ENCODE assay signal across 16 cellular contexts in the genomic region with DNA sequence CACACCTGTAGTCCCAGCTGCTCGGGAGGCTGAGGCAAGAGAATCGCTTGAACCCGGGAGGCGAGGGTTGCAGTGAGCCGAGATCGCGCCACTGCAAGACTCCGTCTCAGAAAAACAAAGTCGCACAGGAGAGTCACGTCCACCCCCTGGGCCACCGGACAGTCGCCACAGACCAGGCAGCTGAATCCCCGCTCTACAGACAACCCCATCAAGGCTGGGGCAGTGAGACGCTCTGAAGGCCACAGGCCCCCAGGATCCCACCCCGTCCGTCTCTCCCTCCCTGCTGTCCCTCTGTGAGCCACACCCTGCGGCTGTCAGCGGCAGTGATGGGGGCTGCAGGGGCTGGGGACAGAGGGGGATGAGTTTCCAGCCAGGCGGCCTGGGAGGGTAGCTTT. TPM values are rescaled to one million over a fixed set of nuclear protein-coding genes. Genes with fewer than 3 reads are reported as not detected.
DNase-seq lines count a peak whose midpoint lies in the region; ATAC-seq, FAIRE-seq and TF ChIP-seq lines count a peak whose summit lies in the region.
"Had no signal": no experiment of that assay in that cellular context is flagged by ENCODE, and none has a peak within 500 bp of the region (broad histone marks: within the 10 kb centered on the region; RNA-seq: fewer than 3 reads in every experiment).

No MANE protein-coding gene starts in this region.

- no peak overlapping the region for H3K27ac Mint-ChIP-seq in activated CD4-positive, alpha-beta T cell treated with anti-CD3 and anti-CD28 coated beads, Interleukin-2, amount 10 ng/mL, durations not matched to agents 24 days and 14 days
- H3K27ac Mint-ChIP-seq: activated B cell treated with CpG ODN at 0.5 μM for 24 hours had no signal

- H3K36me3 Mint-ChIP-seq in activated CD4-positive, alpha-beta T cell treated with anti-CD3 and anti-CD28 coated beads, Interleukin-2, amount 10 ng/mL, durations not matched to agents 24 days and 14 days (ENCODE audit: low read depth) = no peaks in the 10 kb centered on the region

- CTCF ChIA-PET in H1 (lab: Charles Lee; ENCODE audit: partially characterized antibody) = interaction anchor here (0.6 to 2.5 kb wide), 4 partner anchors 9 to 1138 kb away, joined by 3 to 10 read pairs (median 4); no protein-coding TSS in a partner anchor

- H4K5ac ChIP-seq in H1 (ENCODE audit: insufficient read length, low read depth, low read length) = peak overlapping the region; percentile 51

- H2BK5ac ChIP-seq in H1 (ENCODE audit: low read depth, low read length) (peak overlapping the region; percentile 89), mesenchymal stem cell (ENCODE audit: low read depth, low read length, poor library complexity, severe bottlenecking) (no peak overlapping the region)

- peak overlapping the region; percentile 94; the same call in 1 of the 2 replicates for H4K8ac ChIP-seq in H1 (ENCODE audit: extremely low read depth, insufficient read depth, low read length)
- H4K8ac ChIP-seq in mesenchymal stem cell (ENCODE audit: low read length) = peak overlapping the region; percentile 74

- H2AK5ac ChIP-seq in H1 (ENCODE audit: low read depth, low read length) = peak overlapping the region; percentile 82; the same call in 1 of the 2 replicates
- H2AK5ac ChIP-seq in mesenchymal stem cell (ENCODE audit: low read length, severe bottlenecking) = peak overlapping the region; percentile 51

- H2AFZ ChIP-seq in H1 (ENCODE audit: low read length) (no peak overlapping the region), mesenchymal stem cell (ENCODE audit: low read depth, low read length) (no peak overlapping the region)

- H3K27ac ChIP-seq in H1 (ENCODE audit: low read depth, low read length) = peak overlapping the region; percentile 76; the same call in 1 of the 2 replicates
- H3K27ac ChIP-seq in mesenchymal stem cell (ENCODE audit: low read length, poor library complexity, severe bottlenecking) = no peak overlapping the region
- H3K27ac ChIP-seq in upper lobe of left lung = peak overlapping the region; percentile 79 to 87 (median 84)
- H3K27ac ChIP-seq in effector memory CD4-positive, alpha-beta T cell (ENCODE audit: insufficient read depth, low read length, poor library complexity, severe bottlenecking) = no peak overlapping the region
- H3K27ac ChIP-seq: KMS-11 had no signal

- H3K23me2 ChIP-seq in H1 (ENCODE audit: low read depth, low read length) = no peaks in the 10 kb centered on the region

- H3K14ac ChIP-seq in H1 (ENCODE audit: insufficient read length) (no peak overlapping the region), mesenchymal stem cell (ENCODE audit: low read length in 2 of 2) (peak overlapping the region in 1 of 2 experiments; percentile 97)

- H4K91ac ChIP-seq in H1 (replicated peaks; ENCODE audit: insufficient read length, low read length) = peak overlapping the region; percentile 89
- H4K91ac ChIP-seq in mesenchymal stem cell (ENCODE audit: low read length) = peak overlapping the region; percentile 93

- DNase-seq in Right ventricle myocardium inferior (ENCODE audit: missing footprints) = peak; percentile 11
- DNase-seq in left cardiac atrium = no peak
- DNase-seq in H1 (ENCODE audit: low read depth in 1 of 2, low spot score in 2 of 2) = no peak
- DNase-seq in mesenchymal stem cell = no peak
- DNase-seq in upper lobe of left lung = no peak
- DNase-seq in activated CD4-positive, alpha-beta T cell treated with anti-CD3 and anti-CD28 coated beads, Interleukin-2, amount 10 ng/mL, durations not matched to agents 24 days and 14 days = no peak
- no peak for DNase-seq in effector memory CD4-positive, alpha-beta T cell
- DNase-seq in foreskin melanocyte = no peak
- DNase-seq: 8988T, activated B cell treated with CpG ODN at 0.5 μM for 24 hours, dorsolateral prefrontal cortex, glutamatergic neuron, NCI-H187 treated with DMSO at 0.1 percent for 48 hours, NCI-H82, SK-N-SH had no signal

- H3K56ac ChIP-seq in H1 (replicated peaks; ENCODE audit: insufficient read length, low read depth, low read length) = no peak overlapping the region

- peak overlapping the region; percentile 16 for H2BK20ac ChIP-seq in H1 (ENCODE audit: low read length)

- H3K9me3 ChIP-seq in H1 (ENCODE audit: insufficient read depth in 2 of 2, low read depth in 1 of 2, low read length in 1 of 2) (no peaks in the 10 kb centered on the region), mesenchymal stem cell (ENCODE audit: control insufficient read depth, low read length) (no peaks in the 10 kb centered on the region), upper lobe of left lung (no peaks in the 10 kb centered on the region)
- H3K9me3 ChIP-seq in effector memory CD4-positive, alpha-beta T cell (ENCODE audit: control insufficient read depth, low read length) = no peaks in the 10 kb centered on the region
- H3K9me3 ChIP-seq: SK-N-SH had no signal

- H3K23ac ChIP-seq in H1 (ENCODE audit: insufficient read length) (no peak overlapping the region), mesenchymal stem cell (ENCODE audit: low read length in 2 of 2) (peak overlapping the region in 1 of 2 experiments; percentile 83)

- H3K4me2 ChIP-seq in H1 (ENCODE audit: insufficient read depth in 1 of 2, low read depth in 2 of 2, low read length in 2 of 2) (peak overlapping the region; percentile 56 to 67), mesenchymal stem cell (ENCODE audit: low read length, poor library complexity, severe bottlenecking) (no peak overlapping the region)
- H3K4me2 ChIP-seq: KMS-11 had no signal

- peaks cover 0 to 2% of the 10 kb centered on the region in 2 experiments; a peak in 2 of 4 replicates for H3K79me2 ChIP-seq in H1 (ENCODE audit: control insufficient read depth in 1 of 2, insufficient read depth in 2 of 2, low read length in 2 of 2)

- intact Hi-C loops in Right ventricle myocardium inferior (cut with DNase I) = loop anchor here (2.0 kb wide), 1 partner anchor 17 kb away; no protein-coding TSS in a partner anchor
- intact Hi-C loops in left cardiac atrium (cut with DNase I) = no loop called here
- intact Hi-C loops in activated CD4-positive, alpha-beta T cell treated with anti-CD3 and anti-CD28 coated beads, Interleukin-2, amount 10 ng/mL, durations not matched to agents 24 days and 14 days (cut with micrococcal nuclease) = no loop called here

- 82% methylated on average over 17 of the region's 19 CpGs; no CpG with 5 or more reads in 1 of the 2 experiments for WGBS in H1 (ENCODE audit: extremely low coverage in 1 of 2, insufficient coverage in 1 of 2, insufficient read length in 1 of 2, insufficient replicate concordance in 2 of 2, low coverage in 1 of 2, low lambda C conversion rate in 2 of 2, missing lambda C conversion rate in 1 of 2), 2 experiments
- WGBS in mesenchymal stem cell = 91% methylated on average over 16 of the region's 19 CpGs
- 82 to 89% methylated on average over 16 to 19 of the region's 19 CpGs for WGBS in upper lobe of left lung, 2 donors

- TF ChIP-seq EP300 in H1 (IDR thresholded peaks at IDR 0.05; ENCODE audit: borderline replicate concordance in 1 of 2, low read depth in 2 of 2, low read length in 2 of 2) (no peak), upper lobe of left lung (IDR thresholded peaks at IDR 0.05) (no peak)

- peak overlapping the region; percentile 82 for H3K4ac ChIP-seq in H1 (replicated peaks; ENCODE audit: insufficient read length, low read depth, low read length)
- H3K4ac ChIP-seq in mesenchymal stem cell (ENCODE audit: low read depth in 1 of 2, low read length in 2 of 2) = peak overlapping the region; percentile 69 to 97

- H3K4me1 ChIP-seq in H1 (replicated peaks in 1 of 4; ENCODE audit: control insufficient read depth in 3 of 4, insufficient read depth in 4 of 4, low read length in 3 of 4) (peaks cover 7 to 16% (median 12%) of the 10 kb centered on the region in 4 experiments), mesenchymal stem cell (ENCODE audit: control insufficient read depth, insufficient read depth, low read depth, low read length) (peaks cover 28% of the 10 kb centered on the region), upper lobe of left lung (peaks cover 32 to 52% (median 41%) of the 10 kb centered on the region in 4 donors)
- H3K4me1 ChIP-seq in effector memory CD4-positive, alpha-beta T cell (ENCODE audit: control insufficient read depth, insufficient read depth, low read length, poor library complexity, severe bottlenecking) = no peaks in the 10 kb centered on the region

- H2BK120ac ChIP-seq in H1 (replicated peaks; ENCODE audit: low read depth, low read length) = peak overlapping the region; percentile 97
- H2BK120ac ChIP-seq in mesenchymal stem cell (ENCODE audit: low read depth, low read length) = peak overlapping the region; percentile 75

- no peaks in the 10 kb centered on the region for H3K36me3 ChIP-seq in H1 (ENCODE audit: control insufficient read depth in 2 of 4, insufficient read depth in 4 of 4, low read length in 3 of 4)
- H3K36me3 ChIP-seq in mesenchymal stem cell (ENCODE audit: control insufficient read depth in 1 of 2, insufficient read depth in 2 of 2, low read depth in 1 of 2, low read length in 2 of 2) = no peaks in the 10 kb centered on the region
- H3K36me3 ChIP-seq in upper lobe of left lung = no peaks in the 10 kb centered on the region
- H3K36me3 ChIP-seq in effector memory CD4-positive, alpha-beta T cell (ENCODE audit: control insufficient read depth, insufficient read depth, low read length) = no peaks in the 10 kb centered on the region

- H2BK12ac ChIP-seq in H1 (ENCODE audit: low read depth, low read length) = peak overlapping the region; percentile 95
- H2BK12ac ChIP-seq in mesenchymal stem cell (ENCODE audit: low read length in 2 of 2) = peak overlapping the region; percentile 85 to 100

- H3K18ac ChIP-seq in H1 (ENCODE audit: extremely low read depth, low read length) = peak overlapping the region; percentile 79
- H3K18ac ChIP-seq in mesenchymal stem cell (ENCODE audit: low read depth in 1 of 2, low read length in 2 of 2) = peak overlapping the region; percentile 93 to 98

- POLR2A ChIA-PET in H1 (lab: Charles Lee; ENCODE audit: partially characterized antibody) = interaction anchor here (0.6 to 9.0 kb wide), 14 partner anchors 8 to 1646 kb away, joined by 3 to 61 read pairs (median 6); a partner anchor contains a TSS

- H3K4me3 Mint-ChIP-seq in activated CD4-positive, alpha-beta T cell treated with anti-CD3 and anti-CD28 coated beads, Interleukin-2, amount 10 ng/mL, durations not matched to agents 24 days and 14 days = no peak overlapping the region
- H3K4me3 Mint-ChIP-seq: activated B cell treated with CpG ODN at 0.5 μM for 24 hours had no signal

- no peaks in the 10 kb centered on the region for H3K4me1 Mint-ChIP-seq in activated CD4-positive, alpha-beta T cell treated with anti-CD3 and anti-CD28 coated beads, Interleukin-2, amount 10 ng/mL, durations not matched to agents 24 days and 14 days
- H3K4me1 Mint-ChIP-seq: activated B cell treated with CpG ODN at 0.5 μM for 24 hours had no signal

- H3K9ac ChIP-seq in H1 (replicated peaks in 1 of 4; ENCODE audit: extremely low read depth in 1 of 4, low read depth in 3 of 4, low read length in 3 of 4) (peak overlapping the region in 1 of 4 experiments; percentile 62; a peak in 3 of 7 replicates), mesenchymal stem cell (ENCODE audit: low read length) (no peak overlapping the region)
- H3K9ac ChIP-seq: KMS-11, SK-N-SH had no signal

- H3K4me3 ChIP-seq in H1 (ENCODE audit: extremely low read depth in 1 of 4, insufficient read depth in 2 of 4, low read depth in 3 of 4, low read length in 4 of 4) = peak overlapping the region in 2 of 4 experiments; percentile 37 to 53; a peak in 5 of 8 replicates
- H3K4me3 ChIP-seq in mesenchymal stem cell (ENCODE audit: insufficient read depth in 1 of 2, low read depth in 1 of 2, low read length in 2 of 2) = no peak overlapping the region
- peak overlapping the region; percentile 29 to 49 (median 40) for H3K4me3 ChIP-seq in upper lobe of left lung
- H3K4me3 ChIP-seq in effector memory CD4-positive, alpha-beta T cell (ENCODE audit: insufficient read depth, low read depth, low read length, poor library complexity, severe bottlenecking) = no peak overlapping the region

- TF ChIP-seq RAD21 in H1 (IDR thresholded peaks at IDR 0.05 in 1 of 2, conservative IDR thresholded peaks at IDR 0.05 in 1 of 2; ENCODE audit: low read depth in 2 of 2, low read length in 2 of 2) = no peak

- no peak for TF ChIP-seq POLR2A in H1 (IDR thresholded peaks at IDR 0.05; ENCODE audit: control extremely low read depth in 1 of 2, low read depth in 2 of 2, low read length in 2 of 2)
- no peak for TF ChIP-seq POLR2A in upper lobe of left lung (IDR thresholded peaks at IDR 0.05)

- no peak overlapping the region for H2BK15ac ChIP-seq in H1 (ENCODE audit: low read length)
- H2BK15ac ChIP-seq in mesenchymal stem cell (ENCODE audit: low read depth, poor library complexity, severe bottlenecking) = peak overlapping the region; percentile 29

- ATAC-seq in Right ventricle myocardium inferior = no peak
- no peak for ATAC-seq in left cardiac atrium
- peak in 1 of 2 donors; percentile 16 for ATAC-seq in upper lobe of left lung (ENCODE audit: low FRiP score in 2 of 2)

- no peaks in the 10 kb centered on the region for H3K27me3 Mint-ChIP-seq in activated CD4-positive, alpha-beta T cell treated with anti-CD3 and anti-CD28 coated beads, Interleukin-2, amount 10 ng/mL, durations not matched to agents 24 days and 14 days

- FAIRE-seq in H1 (lab: Jason Lieb, UNC) = no peak

- H3K27me3 ChIP-seq in H1 (replicated peaks in 1 of 4; ENCODE audit: control insufficient read depth in 3 of 4, extremely low read depth in 1 of 4, insufficient read depth in 3 of 4, low read length in 3 of 4) = no peaks in the 10 kb centered on the region
- H3K27me3 ChIP-seq in mesenchymal stem cell (ENCODE audit: control insufficient read depth in 1 of 2, insufficient read depth in 1 of 2, low read length in 2 of 2) = no peaks in the 10 kb centered on the region
- H3K27me3 ChIP-seq in upper lobe of left lung = no peaks in the 10 kb centered on the region
- H3K27me3 ChIP-seq in effector memory CD4-positive, alpha-beta T cell (replicated peaks; ENCODE audit: control insufficient read depth, insufficient read depth, low read length, poor library complexity, severe bottlenecking) = no peaks in the 10 kb centered on the region

- no peaks in the 10 kb centered on the region for H3K9me3 Mint-ChIP-seq in activated CD4-positive, alpha-beta T cell treated with anti-CD3 and anti-CD28 coated beads, Interleukin-2, amount 10 ng/mL, durations not matched to agents 24 days and 14 days
- H3K9me3 Mint-ChIP-seq: activated B cell treated with CpG ODN at 0.5 μM for 24 hours had no signal

- H4K20me1 ChIP-seq in H1 (replicated peaks in 1 of 2; ENCODE audit: control insufficient read depth in 1 of 2, insufficient read depth in 2 of 2, low read length in 2 of 2) = no peaks in the 10 kb centered on the region

- no peak for TF ChIP-seq CTCF in H1 (IDR thresholded peaks at IDR 0.05; ENCODE audit: control extremely low read depth in 1 of 3, insufficient read depth in 1 of 3, low read depth in 1 of 3, low read length in 3 of 3)
- no peak for TF ChIP-seq CTCF in upper lobe of left lung (IDR thresholded peaks at IDR 0.05)

- H3K79me1 ChIP-seq in H1 (ENCODE audit: low read depth, low read length) (no peaks in the 10 kb centered on the region; the same call in 1 of the 2 replicates), mesenchymal stem cell (replicated peaks; ENCODE audit: low read length, poor library complexity, severe bottlenecking) (peaks cover 8% of the 10 kb centered on the region)

RNA-seq across cellular contexts. Expression of a gene that starts 15.5 kb away (rescaled TPM):
- total RNA-seq in Right ventricle myocardium inferior (67.6 TPM), left cardiac atrium (100 to 1,000 TPM in 1 of 2 donors, 10 to 100 TPM in 1; 90.1 to 131 TPM), upper lobe of left lung (100 to 1,000 TPM; 122 to 270 (median 219) TPM)
- total RNA-seq in H1 (2021; fragmentation: NEBNext Ultra II Directional; extraction: Animal tissue kit (Norgen Biotek cat#: 25700)) = 873 and 888 TPM in 2 replicates
- 528 and 645 TPM in 2 replicates for polyA plus RNA-seq in H1 (2011; rRNA removed)
- 260 TPM for polyA plus RNA-seq in H1 (2011; cell fraction: cytosol; rRNA removed)
- 826 TPM for polyA plus RNA-seq in H1 (2011; cell fraction: nucleus; rRNA removed)
- 649 to 848 TPM (median 690 TPM) in 4 replicates for polyA plus RNA-seq in H1 (2012, experiment 1 of 2)
- 847 TPM for polyA plus RNA-seq in H1 (2012, experiment 2 of 2)
- 606 TPM for polyA plus RNA-seq in H1 (2013, experiment 1 of 2)
- 550 TPM for polyA plus RNA-seq in H1 (2013, experiment 2 of 2)
- 439 and 460 TPM in 2 replicates for polyA minus RNA-seq in H1 (2011; rRNA and poly(A)+ RNA removed)
- 362 TPM for polyA minus RNA-seq in H1 (2011; cell fraction: cytosol; rRNA and poly(A)+ RNA removed)
- polyA minus RNA-seq in H1 (2011; cell fraction: nucleus; rRNA and poly(A)+ RNA removed) = 312 TPM
- polyA plus RNA-seq in mesenchymal stem cell (2013, experiment 1 of 2) = 233 TPM
- polyA plus RNA-seq in mesenchymal stem cell (2013, experiment 2 of 2) = 242 TPM
- 789 and 832 TPM in 2 replicates for total RNA-seq in activated CD4-positive, alpha-beta T cell treated with anti-CD3 and anti-CD28 coated beads, Interleukin-2, amount 10 ng/mL, durations not matched to agents 24 days and 14 days

RNA-seq across cellular contexts. Expression of a gene that starts 30.9 kb away (rescaled TPM):
- not detected for total RNA-seq in Right ventricle myocardium inferior
- under 1 TPM in 1 of 2 donors, not detected in 1; 0.18 TPM for total RNA-seq in left cardiac atrium
- total RNA-seq in H1 (2021; fragmentation: NEBNext Ultra II Directional; extraction: Animal tissue kit (Norgen Biotek cat#: 25700)) = 0.43 and 0.54 TPM in 2 replicates
- polyA plus RNA-seq in H1 (2011; rRNA removed) = 0.45 and 0.52 TPM in 2 replicates
- polyA plus RNA-seq in H1 (2011; cell fraction: cytosol; rRNA removed) = 0.45 TPM
- polyA plus RNA-seq in H1 (2011; cell fraction: nucleus; rRNA removed) = 0.77 TPM
- polyA plus RNA-seq in H1 (2012, experiment 1 of 2) = 0.35 to 0.93 TPM (median 0.72 TPM) in 4 replicates
- 0.84 TPM for polyA plus RNA-seq in H1 (2012, experiment 2 of 2)
- 0.26 TPM for polyA plus RNA-seq in H1 (2013, experiment 1 of 2)
- 0.39 TPM for polyA plus RNA-seq in H1 (2013, experiment 2 of 2)
- polyA minus RNA-seq in H1 (2011; rRNA and poly(A)+ RNA removed) = 0.41 and 0.46 TPM in 2 replicates
- polyA minus RNA-seq in H1 (2011; cell fraction: cytosol; rRNA and poly(A)+ RNA removed) = 1.2 TPM
- 0.60 TPM for polyA minus RNA-seq in H1 (2011; cell fraction: nucleus; rRNA and poly(A)+ RNA removed)
- 0.06 TPM for polyA plus RNA-seq in mesenchymal stem cell (2013, experiment 1 of 2)
- 0.01 TPM for polyA plus RNA-seq in mesenchymal stem cell (2013, experiment 2 of 2)
- 10 to 100 TPM; 22.5 to 51.5 (median 37.5) TPM for total RNA-seq in upper lobe of left lung
- not detected in 2 replicates for total RNA-seq in activated CD4-positive, alpha-beta T cell treated with anti-CD3 and anti-CD28 coated beads, Interleukin-2, amount 10 ng/mL, durations not matched to agents 24 days and 14 days
- total RNA-seq: activated B cell treated with CpG ODN at 0.5 μM for 24 hours had no signal

RNA-seq across cellular contexts. Expression of a gene that starts 40.0 kb away (rescaled TPM):
- total RNA-seq in Right ventricle myocardium inferior (not detected), left cardiac atrium (under 1 TPM; 0.21 to 0.27 TPM), upper lobe of left lung (10 to 100 TPM in 1 of 6 donors, 1 to 10 TPM in 4, under 1 TPM in 1; 0.63 to 14.2 (median 5.6) TPM)
- total RNA-seq in H1 (2021; fragmentation: NEBNext Ultra II Directional; extraction: Animal tissue kit (Norgen Biotek cat#: 25700)) = 66.2 and 71.7 TPM in 2 replicates
- polyA plus RNA-seq in H1 (2011; rRNA removed) = 76.4 and 109 TPM in 2 replicates
- 66.5 TPM for polyA plus RNA-seq in H1 (2011; cell fraction: cytosol; rRNA removed)
- polyA plus RNA-seq in H1 (2011; cell fraction: nucleus; rRNA removed) = 89.7 TPM
- 24.6 to 62.3 TPM (median 53.0 TPM) in 4 replicates for polyA plus RNA-seq in H1 (2012, experiment 1 of 2)
- 35.8 TPM for polyA plus RNA-seq in H1 (2012, experiment 2 of 2)
- polyA plus RNA-seq in H1 (2013, experiment 1 of 2) = 66.3 TPM
- polyA plus RNA-seq in H1 (2013, experiment 2 of 2) = 72.6 TPM
- 39.8 and 46.2 TPM in 2 replicates for polyA minus RNA-seq in H1 (2011; rRNA and poly(A)+ RNA removed)
- 66.8 TPM for polyA minus RNA-seq in H1 (2011; cell fraction: cytosol; rRNA and poly(A)+ RNA removed)
- 32.2 TPM for polyA minus RNA-seq in H1 (2011; cell fraction: nucleus; rRNA and poly(A)+ RNA removed)
- 3.2 TPM for polyA plus RNA-seq in mesenchymal stem cell (2013, experiment 1 of 2)
- polyA plus RNA-seq in mesenchymal stem cell (2013, experiment 2 of 2) = 2.9 TPM
- not detected in 2 replicates for total RNA-seq in activated CD4-positive, alpha-beta T cell treated with anti-CD3 and anti-CD28 coated beads, Interleukin-2, amount 10 ng/mL, durations not matched to agents 24 days and 14 days
- total RNA-seq: activated B cell treated with CpG ODN at 0.5 μM for 24 hours had no signal

RNA-seq across cellular contexts. Expression of a gene that starts 45.8 kb away (rescaled TPM):
- total RNA-seq in Right ventricle myocardium inferior = not detected
- under 1 TPM in 1 of 2 donors, not detected in 1; 0.18 TPM for total RNA-seq in left cardiac atrium
- 0.80 and 1.7 TPM in 2 replicates for total RNA-seq in H1 (2021; fragmentation: NEBNext Ultra II Directional; extraction: Animal tissue kit (Norgen Biotek cat#: 25700))
- polyA plus RNA-seq in H1 (2011; rRNA removed) = 1.3 and 2.7 TPM in 2 replicates
- 1.1 TPM for polyA plus RNA-seq in H1 (2011; cell fraction: cytosol; rRNA removed)
- polyA plus RNA-seq in H1 (2011; cell fraction: nucleus; rRNA removed) = 5.9 TPM
- polyA plus RNA-seq in H1 (2012, experiment 1 of 2) = 0.33 to 1.8 TPM (median 1.0 TPM) in 4 replicates
- polyA plus RNA-seq in H1 (2012, experiment 2 of 2) = 0.26 TPM
- 0.41 TPM for polyA plus RNA-seq in H1 (2013, experiment 1 of 2)
- 0.55 TPM for polyA plus RNA-seq in H1 (2013, experiment 2 of 2)
- 0.29 TPM in 1 of 2 replicates, not detected in the other for polyA minus RNA-seq in H1 (2011; rRNA and poly(A)+ RNA removed)
- polyA minus RNA-seq in H1 (2011; cell fraction: cytosol; rRNA and poly(A)+ RNA removed) = 1.3 TPM
- not detected for polyA minus RNA-seq in H1 (2011; cell fraction: nucleus; rRNA and poly(A)+ RNA removed)
- polyA plus RNA-seq in mesenchymal stem cell (2013, experiment 1 of 2) = 0.15 TPM
- 0.05 TPM for polyA plus RNA-seq in mesenchymal stem cell (2013, experiment 2 of 2)
- 10 to 100 TPM in 1 of 6 donors, 1 to 10 TPM in 5; 2.0 to 13.6 (median 5.3) TPM for total RNA-seq in upper lobe of left lung
- not detected in 2 replicates for total RNA-seq in activated CD4-positive, alpha-beta T cell treated with anti-CD3 and anti-CD28 coated beads, Interleukin-2, amount 10 ng/mL, durations not matched to agents 24 days and 14 days

RNA-seq across cellular contexts. Expression of a gene that starts 59.0 kb away (rescaled TPM):
- total RNA-seq in Right ventricle myocardium inferior (not detected), left cardiac atrium (not detected), upper lobe of left lung (1 to 10 TPM in 2 of 6 donors, not detected in 4; 1.1 to 9.4 TPM)
- 0.39 and 0.42 TPM in 2 replicates for total RNA-seq in H1 (2021; fragmentation: NEBNext Ultra II Directional; extraction: Animal tissue kit (Norgen Biotek cat#: 25700))
- 2.1 and 3.1 TPM in 2 replicates for polyA plus RNA-seq in H1 (2011; rRNA removed)
- polyA plus RNA-seq in H1 (2011; cell fraction: cytosol; rRNA removed) = 0.88 TPM
- polyA plus RNA-seq in H1 (2011; cell fraction: nucleus; rRNA removed) = 1.6 TPM
- 0.60 to 0.87 TPM (median 0.71 TPM) in 3 of 4 replicates, not detected in the other for polyA plus RNA-seq in H1 (2012, experiment 1 of 2)
- 0.89 TPM for polyA plus RNA-seq in H1 (2012, experiment 2 of 2)
- polyA plus RNA-seq in H1 (2013, experiment 1 of 2) = 1.0 TPM
- polyA plus RNA-seq in H1 (2013, experiment 2 of 2) = 1.2 TPM
- 0.24 TPM in 1 of 2 replicates, not detected in the other for polyA minus RNA-seq in H1 (2011; rRNA and poly(A)+ RNA removed)
- polyA minus RNA-seq in H1 (2011; cell fraction: cytosol; rRNA and poly(A)+ RNA removed) = not detected
- not detected for polyA minus RNA-seq in H1 (2011; cell fraction: nucleus; rRNA and poly(A)+ RNA removed)
- 0.07 TPM for polyA plus RNA-seq in mesenchymal stem cell (2013, experiment 1 of 2)
- 0.04 TPM for polyA plus RNA-seq in mesenchymal stem cell (2013, experiment 2 of 2)
- not detected in 2 replicates for total RNA-seq in activated CD4-positive, alpha-beta T cell treated with anti-CD3 and anti-CD28 coated beads, Interleukin-2, amount 10 ng/mL, durations not matched to agents 24 days and 14 days
- total RNA-seq: activated B cell treated with CpG ODN at 0.5 μM for 24 hours had no signal
- polyA plus RNA-seq: SK-N-SH had no signal

Comparison
In these comparisons a context has a peak if more than half of its experiments do, and no peak if none do; other contexts are left out.
1. H3K27ac ChIP-seq: peak in H1 (single experiment) and upper lobe of left lung (4 of 4); none in mesenchymal stem cell (single experiment) and effector memory CD4-positive, alpha-beta T cell (single experiment).
2. H3K4me3 ChIP-seq: peak in upper lobe of left lung (4 of 4); none in mesenchymal stem cell (0 of 2) and effector memory CD4-positive, alpha-beta T cell (single experiment).
3. RNA of a gene that starts 30.9 kb away (total RNA-seq): 22.5 to 51.5 TPM in upper lobe of left lung; 0.43 to 0.54 TPM in H1, 0.18 TPM in left cardiac atrium, not detected in Right ventricle myocardium inferior (single experiment) and not detected in activated CD4-positive, alpha-beta T cell treated with anti-CD3 and anti-CD28 coated beads, Interleukin-2, amount 10 ng/mL, durations not matched to agents 24 days and 14 days; every median in the first group is over 10 times any median in the second.